ENCODE assay signal across 8 cellular contexts in genomic region chr3:49602877-49603411, GRCh38. TPM values are rescaled to one million over a fixed set of nuclear protein-coding genes. Genes with fewer than 3 reads are reported as not detected.
DNase-seq lines count a peak whose midpoint lies in the region; ATAC-seq and TF ChIP-seq lines count a peak whose summit lies in the region.

No MANE protein-coding gene starts in this region.

- peaks cover 21% of the 10 kb centered on the region for H3K4me1 Mint-ChIP-seq in activated T-cell treated with anti-CD3 and anti-CD28 coated beads, Interleukin-2, amount 50 U/mL, for 24 hours (ENCODE audit: low read depth)

- no peak overlapping the region for H3K4me3 Mint-ChIP-seq in activated T-cell treated with anti-CD3 and anti-CD28 coated beads, Interleukin-2, amount 50 U/mL, for 24 hours

- no peaks in the 10 kb centered on the region for H3K9me3 Mint-ChIP-seq in activated T-cell treated with anti-CD3 and anti-CD28 coated beads, Interleukin-2, amount 50 U/mL, for 24 hours

- H3K27me3 ChIP-seq in Panc1 (ENCODE audit: control insufficient read depth, insufficient read depth, low read length) (no peaks in the 10 kb centered on the region), HAP-1 (ENCODE audit: low read depth) (no peaks in the 10 kb centered on the region)

- DNase-seq in Panc1 (ENCODE audit: low read depth, low spot score) (no peak), kidney tubule cell (ENCODE audit: low spot score) (peak; percentile 87), NCI-H146 treated with DMSO at 0.1 percent for 48 hours (lab: John Stamatoyannopoulos, UW; ENCODE audit: unreplicated experiment) (no peak), HAP-1 (ENCODE audit: low spot score in 2 of 2) (no peak), NCI-H1048 (lab: John Stamatoyannopoulos, UW) (no peak), epidermal melanocyte (ENCODE audit: insufficient read length, low spot score) (no peak)
- peak; percentile 71 for DNase-seq in activated T-cell treated with anti-CD3 and anti-CD28 coated beads, Interleukin-2, amount 50 U/mL, for 24 hours
- peak; percentile 69 for DNase-seq in stimulated activated CD8-positive, alpha-beta memory T cell treated with anti-CD3 and anti-CD28 coated beads, Interleukin-4, amount 100 ng/mL, for 48 hours

- no TSS peak for BruUV-seq in Panc1 (replicated peaks; lab: Mats Ljungman, UMichigan)

- H3K4me1 ChIP-seq in Panc1 (ENCODE audit: control insufficient read depth, insufficient read depth, low read length), result no peaks in the 10 kb centered on the region
- no peaks in the 10 kb centered on the region for H3K4me1 ChIP-seq in HAP-1

- intact Hi-C loops in Panc1 (cut with micrococcal nuclease; ENCODE audit: unreplicated experiment), result no loop called here

- CTCF ChIA-PET in Panc1 (lab: Charles Lee), result no interaction called here

- no peak for TF ChIP-seq CTCF in Panc1 (IDR thresholded peaks at IDR 0.05)

- no peaks in the 10 kb centered on the region for H3K9me3 ChIP-seq in Panc1 (ENCODE audit: control insufficient read depth, insufficient read depth, low read depth, low read length)
- no peaks in the 10 kb centered on the region for H3K9me3 ChIP-seq in HAP-1

- no peaks in the 10 kb centered on the region for H3K27me3 Mint-ChIP-seq in activated T-cell treated with anti-CD3 and anti-CD28 coated beads, Interleukin-2, amount 50 U/mL, for 24 hours

- H3K36me3 ChIP-seq in Panc1 (ENCODE audit: control insufficient read depth, insufficient read depth, low read length), result no peaks in the 10 kb centered on the region
- no peaks in the 10 kb centered on the region for H3K36me3 ChIP-seq in HAP-1 (replicated peaks)

- H3K27ac Mint-ChIP-seq in activated T-cell treated with anti-CD3 and anti-CD28 coated beads, Interleukin-2, amount 50 U/mL, for 24 hours, result peak overlapping the region; percentile 83

- H3K36me3 Mint-ChIP-seq in activated T-cell treated with anti-CD3 and anti-CD28 coated beads, Interleukin-2, amount 50 U/mL, for 24 hours (ENCODE audit: low read depth), result no peaks in the 10 kb centered on the region

- POLR2A ChIA-PET in Panc1 (lab: Charles Lee), result no interaction called here

- in situ Hi-C loops in Panc1 (cut with HindIII; ENCODE audit: low pct_unique_long_range_greater_than_20kb, low sequenced_read_pairs) (no loop called here), HAP-1 (cut with MboI; ENCODE audit: low sequenced_read_pairs) (no loop called here)

- H3K4me3 ChIP-seq in Panc1 (ENCODE audit: low read depth in 2 of 2, low read length in 2 of 2), result no peak overlapping the region
- H3K4me3 ChIP-seq in HAP-1, result no peak overlapping the region

- H3K27ac ChIP-seq in Panc1 (ENCODE audit: low read length), result no peak overlapping the region

- peak; percentile 57 for ATAC-seq in Panc1

RNA-seq across cellular contexts. Expression of gene BSN, which starts 48.7 kb away (rescaled TPM):
- total RNA-seq in Panc1 (2021; ENCODE audit: unreplicated experiment), result 0.87 TPM
- 0.76 TPM for polyA plus RNA-seq in Panc1 (2012; ENCODE audit: insufficient read length)

Comparison
In these comparisons a context has a peak if more than half of its experiments do, and no peak if none do; other contexts are left out.
1. DNase-seq: peak in activated T-cell treated with anti-CD3 and anti-CD28 coated beads, Interleukin-2, amount 50 U/mL, for 24 hours (single experiment), kidney tubule cell (single experiment) and stimulated activated CD8-positive, alpha-beta memory T cell treated with anti-CD3 and anti-CD28 coated beads, Interleukin-4, amount 100 ng/mL, for 48 hours (single experiment); none in Panc1 (single experiment), NCI-H146 treated with DMSO at 0.1 percent for 48 hours (single experiment), HAP-1 (0 of 2), NCI-H1048 (single experiment) and epidermal melanocyte (single experiment).